In genomic region chr1:16418823-16419425, GRCh38 we compare ENCODE assay signal across 17 cellular contexts. TPM values are rescaled to one million over a fixed set of nuclear protein-coding genes. Genes with fewer than 3 reads are reported as not detected.
DNase-seq lines count a peak whose midpoint lies in the region; ATAC-seq and TF ChIP-seq lines count a peak whose summit lies in the region.
"Had no signal": no experiment of that assay in that cellular context is flagged by ENCODE, and none has a peak within 500 bp of the region (broad histone marks: within the 10 kb centered on the region; RNA-seq: fewer than 3 reads in every experiment).

No MANE protein-coding gene starts in this region.

- H3K4me2 ChIP-seq in OCI-LY7 (ENCODE audit: low read length), result no peak overlapping the region

- TF ChIP-seq POLR2A in heart left ventricle (IDR thresholded peaks at IDR 0.05), result no peak

- POLR2A ChIA-PET in OCI-LY7 (lab: Charles Lee), result interaction anchor here (0.6 kb wide), 1 partner anchor 614 kb away, joined by 3 read pairs; no protein-coding TSS in a partner anchor

- peak; percentile 7 for DNase-seq in NCI-H1092 treated with DMSO at 0.1 percent for 48 hours (lab: John Stamatoyannopoulos, UW)
- DNase-seq in NCI-H1092 (lab: John Stamatoyannopoulos, UW), result no peak
- DNase-seq in stimulated activated CD4-positive, alpha-beta T cell treated with anti-CD3 and anti-CD28 coated beads, Interleukin-1b, Interleukin-23, amount 100 ng/mL, for 48 hours, result peak; percentile 12
- DNase-seq in stimulated activated CD4-positive, alpha-beta T cell treated with anti-CD3 and anti-CD28 coated beads, Interleukin-4, amount 100 ng/mL, for 24 hours, result no peak
- peak; percentile 37 for DNase-seq in choroid plexus epithelial cell (ENCODE audit: low read depth)
- no peak for DNase-seq in cortex of kidney (lab: John Stamatoyannopoulos, UW)
- no peak for DNase-seq in OCI-LY7 (ENCODE audit: low spot score)
- DNase-seq in heart left ventricle, result no peak
- DNase-seq: 8988T; NCI-H1048; stimulated activated CD4-positive, alpha-beta T cell treated with anti-CD3 and anti-CD28 coated beads, Interleukin-12 subunit alpha, Interleukin-12 subunit beta, amount 100 ng/mL, for 4 hours had no signal

- TF ChIP-seq CTCF in choroid plexus epithelial cell (conservative IDR thresholded peaks at IDR 0.05; ENCODE audit: low read depth, low read length) (no peak), OCI-LY7 (conservative IDR thresholded peaks at IDR 0.05; ENCODE audit: low read length) (no peak), heart left ventricle (IDR thresholded peaks at IDR 0.05) (no peak)

- no peaks in the 10 kb centered on the region for H3K79me2 ChIP-seq in OCI-LY7 (ENCODE audit: insufficient read depth, low read depth, low read length)

- H3K36me3 ChIP-seq in OCI-LY7 (ENCODE audit: insufficient read depth, low read length) (no peaks in the 10 kb centered on the region), heart left ventricle (no peaks in the 10 kb centered on the region)
- H3K36me3 ChIP-seq: SJSA1 had no signal

- intact Hi-C loops in OCI-LY7 (cut with micrococcal nuclease; ENCODE audit: unreplicated experiment), result no loop called here
- intact Hi-C loops in heart left ventricle (cut with DNase I), result no loop called here

- H4K20me1 ChIP-seq in OCI-LY7 (ENCODE audit: insufficient read depth, low read length), result no peaks in the 10 kb centered on the region

- H3K27ac ChIP-seq in OCI-LY7 (ENCODE audit: low read depth, low read length, poor library complexity, severe bottlenecking) (no peak overlapping the region), heart left ventricle (no peak overlapping the region)
- H3K27ac ChIP-seq: SJSA1 had no signal

- CTCF ChIA-PET in OCI-LY7 (lab: Charles Lee; ENCODE audit: unreplicated experiment), result no interaction called here

- no peak for ATAC-seq in heart left ventricle
- ATAC-seq: left lobe of liver had no signal

- 88 to 90% (median 88%) methylated on average over 7 of the region's 7 CpGs for WGBS in heart left ventricle, 4 donors

- no peak overlapping the region for H3K4me3 ChIP-seq in choroid plexus epithelial cell (ENCODE audit: low read depth, low read length)
- no peak overlapping the region for H3K4me3 ChIP-seq in OCI-LY7 (ENCODE audit: low read depth, low read length, poor library complexity, severe bottlenecking)
- H3K4me3 ChIP-seq in heart left ventricle, result no peak overlapping the region
- H3K4me3 ChIP-seq: SJSA1 had no signal

- no TSS peak for BruUV-seq in OCI-LY7 (replicated peaks; lab: Mats Ljungman, UMichigan)

- H2AFZ ChIP-seq in OCI-LY7 (ENCODE audit: low read length), result no peak overlapping the region

- H3K9me2 ChIP-seq in OCI-LY7 (ENCODE audit: insufficient read depth, low read length), result no peaks in the 10 kb centered on the region

- no peaks in the 10 kb centered on the region for H3K9me3 ChIP-seq in OCI-LY7 (ENCODE audit: low read length)
- H3K9me3 ChIP-seq in heart left ventricle, result no peaks in the 10 kb centered on the region
- H3K9me3 ChIP-seq: SJSA1 had no signal

- peaks cover 0 to 5% (median 0%) of the 10 kb centered on the region in 9 donors for H3K27me3 ChIP-seq in heart left ventricle
- H3K27me3 ChIP-seq: SJSA1 had no signal

- H3K4me1 ChIP-seq in OCI-LY7 (ENCODE audit: insufficient read depth, low read length, poor library complexity, severe bottlenecking) (peaks cover 19% of the 10 kb centered on the region), heart left ventricle (no peaks in the 10 kb centered on the region)

RNA-seq across cellular contexts. Expression of gene SPATA21, which starts 18.3 kb away (rescaled TPM):
- not detected in 2 replicates for total RNA-seq in OCI-LY7 (2014; rRNA removed; shearing (Covaris generic))
- total RNA-seq in OCI-LY7 (2022), result 0.33 and 0.40 TPM in 2 replicates
- total RNA-seq in heart left ventricle, result not detected
- under 1 TPM; 0.06 to 0.08 TPM for polyA plus RNA-seq in heart left ventricle
- total RNA-seq: fibroblast of lung, H4, left lobe of liver, progenitor cell of endocrine pancreas, SJSA1, temporal lobe had no signal
- polyA plus RNA-seq: fibroblast of lung had no signal

RNA-seq across cellular contexts. Expression of gene NECAP2, which starts 21.6 kb away (rescaled TPM):
- 59.0 and 69.2 TPM in 2 replicates for total RNA-seq in OCI-LY7 (2014; rRNA removed; shearing (Covaris generic))
- 47.2 and 51.8 TPM in 2 replicates for total RNA-seq in OCI-LY7 (2022)
- 10 to 100 TPM; 10.7 to 53.0 (median 12.1) TPM for total RNA-seq in heart left ventricle
- polyA plus RNA-seq in heart left ventricle, result 10 to 100 TPM; 11.2 to 19.7 TPM

RNA-seq across cellular contexts. Expression of gene SZRD1, which starts 51.9 kb away (rescaled TPM):
- 50.3 and 57.2 TPM in 2 replicates for total RNA-seq in OCI-LY7 (2014; rRNA removed; shearing (Covaris generic))
- total RNA-seq in OCI-LY7 (2022) (96.0 and 98.9 TPM in 2 replicates), heart left ventricle (100 to 1,000 TPM in 3 of 9 donors, 10 to 100 TPM in 6; 57.4 to 130 (median 94.4) TPM)
- polyA plus RNA-seq in heart left ventricle, result 100 to 1,000 TPM in 1 of 2 donors, 10 to 100 TPM in 1; 54.4 to 140 TPM

Comparison
In these comparisons a context has a peak if more than half of its experiments do, and no peak if none do; other contexts are left out.
1. DNase-seq: peak in NCI-H1092 treated with DMSO at 0.1 percent for 48 hours (single experiment), stimulated activated CD4-positive, alpha-beta T cell treated with anti-CD3 and anti-CD28 coated beads, Interleukin-1b, Interleukin-23, amount 100 ng/mL, for 48 hours (single experiment) and choroid plexus epithelial cell (single experiment); none in NCI-H1092 (single experiment), stimulated activated CD4-positive, alpha-beta T cell treated with anti-CD3 and anti-CD28 coated beads, Interleukin-4, amount 100 ng/mL, for 24 hours (single experiment), cortex of kidney (single experiment), OCI-LY7 (single experiment) and heart left ventricle (0 of 5).